In the genomic region with DNA sequence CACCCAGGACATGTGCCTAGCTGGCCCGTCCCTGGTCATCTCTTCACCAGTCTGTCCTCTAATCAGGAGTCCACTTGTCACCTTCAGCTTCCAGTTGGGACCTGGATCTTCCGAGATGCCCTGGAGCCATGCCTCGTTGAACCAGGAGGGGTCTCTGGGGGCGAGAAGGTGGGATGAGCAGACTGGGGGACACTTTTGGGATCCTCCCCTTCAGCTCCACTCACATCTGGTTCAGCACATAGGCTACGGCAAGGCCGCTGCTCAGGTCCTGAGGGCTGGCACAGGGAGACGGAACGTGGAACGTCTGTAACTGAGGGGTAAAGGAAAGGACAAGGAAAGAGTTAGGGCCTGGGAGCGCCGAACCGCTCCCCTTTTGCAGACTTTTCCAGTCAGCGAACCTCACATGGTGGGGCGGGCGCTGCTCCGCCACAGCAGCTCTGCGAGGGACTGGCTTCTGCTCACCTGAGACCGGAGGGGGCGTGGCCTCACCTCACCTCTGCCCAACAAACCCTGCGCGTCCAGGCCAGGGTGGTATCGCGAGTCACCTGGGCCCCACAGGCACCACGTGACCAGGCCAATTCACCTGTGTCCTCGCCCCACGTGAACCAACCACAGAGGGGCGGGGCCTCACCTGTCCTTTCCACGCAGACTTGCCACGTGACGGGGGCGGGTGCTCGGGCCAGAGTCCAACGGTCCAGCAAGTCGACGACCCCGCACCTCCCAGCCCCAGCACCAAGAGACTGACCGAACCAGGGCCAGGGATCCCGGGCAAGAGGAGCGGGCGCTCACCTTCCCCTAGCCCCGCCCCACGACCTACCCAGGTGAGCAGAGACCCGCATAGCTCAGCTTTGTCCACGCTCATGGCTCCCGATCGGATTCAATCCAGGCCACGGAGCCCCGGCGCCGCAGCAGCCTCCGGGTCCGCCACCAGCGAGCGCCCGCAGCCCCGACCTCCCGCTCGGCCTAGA, we compare ENCODE assay signal across 1 cellular context.
TF ChIP-seq lines count a peak whose summit lies in the region.

A gene with protein sequence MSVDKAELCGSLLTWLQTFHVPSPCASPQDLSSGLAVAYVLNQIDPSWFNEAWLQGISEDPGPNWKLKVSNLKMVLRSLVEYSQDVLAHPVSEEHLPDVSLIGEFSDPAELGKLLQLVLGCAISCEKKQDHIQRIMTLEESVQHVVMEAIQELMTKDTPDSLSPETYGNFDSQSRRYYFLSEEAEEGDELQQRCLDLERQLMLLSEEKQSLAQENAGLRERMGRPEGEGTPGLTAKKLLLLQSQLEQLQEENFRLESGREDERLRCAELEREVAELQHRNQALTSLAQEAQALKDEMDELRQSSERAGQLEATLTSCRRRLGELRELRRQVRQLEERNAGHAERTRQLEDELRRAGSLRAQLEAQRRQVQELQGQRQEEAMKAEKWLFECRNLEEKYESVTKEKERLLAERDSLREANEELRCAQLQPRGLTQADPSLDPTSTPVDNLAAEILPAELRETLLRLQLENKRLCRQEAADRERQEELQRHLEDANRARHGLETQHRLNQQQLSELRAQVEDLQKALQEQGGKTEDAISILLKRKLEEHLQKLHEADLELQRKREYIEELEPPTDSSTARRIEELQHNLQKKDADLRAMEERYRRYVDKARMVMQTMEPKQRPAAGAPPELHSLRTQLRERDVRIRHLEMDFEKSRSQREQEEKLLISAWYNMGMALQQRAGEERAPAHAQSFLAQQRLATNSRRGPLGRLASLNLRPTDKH (minus strand): TSS at position 965 of the 968 bp plus-strand sequence. CDS start 103 bp downstream, at position 862.

TF ChIP-seq in H1, 55 proteins besides CTCF, POLR2A, EP300 and RAD21 (continued from another document):
- no peak for TF ChIP-seq GTF2F1 (IDR thresholded peaks at IDR 0.05; ENCODE audit: borderline replicate concordance, low read depth, low read length)
- TF ChIP-seq BRCA1 (IDR thresholded peaks at IDR 0.05; ENCODE audit: low read depth, low read length) = peak; percentile 39; the same call in 1 of the 2 replicates
- no peak for TF ChIP-seq ZNF274 (IDR thresholded peaks at IDR 0.05; ENCODE audit: borderline replicate concordance, extremely low read depth, low read length)
